ENCODE assay signal across 16 cellular contexts in genomic region chr3:170493712-170494182, GRCh38.
A peak's percentile ranks its signal among the peaks of the same experiment; 100 is the strongest.
DNase-seq lines count a peak whose midpoint lies in the region; ATAC-seq and TF ChIP-seq lines count a peak whose summit lies in the region.
"Had no signal": no experiment of that assay in that cellular context is flagged by ENCODE, and none has a peak within 500 bp of the region (broad histone marks: within the 10 kb centered on the region; RNA-seq: fewer than 3 reads in every experiment).

No MANE protein-coding gene starts in this region.

- no peaks in the 10 kb centered on the region for H3K27me3 ChIP-seq in adipocyte (replicated peaks; ENCODE audit: control insufficient read depth, insufficient read depth, low read length)
- no peaks in the 10 kb centered on the region for H3K27me3 ChIP-seq in osteoblast (ENCODE audit: insufficient read depth, low read length)
- H3K27me3 ChIP-seq in esophagus squamous epithelium: no peaks in the 10 kb centered on the region
- H3K27me3 ChIP-seq: neural progenitor cell, tibial nerve had no signal

- no peak overlapping the region for H3K4me3 ChIP-seq in AG10803 (ENCODE audit: low read length)
- H3K4me3 ChIP-seq in adipocyte (ENCODE audit: low read length): no peak overlapping the region
- H3K4me3 ChIP-seq in osteoblast (ENCODE audit: insufficient read depth, low read length): no peak overlapping the region
- H3K4me3 ChIP-seq in esophagus squamous epithelium: no peak overlapping the region
- H3K4me3 ChIP-seq: left ventricle myocardium inferior, neural progenitor cell, tibial nerve had no signal

- no peak for TF ChIP-seq CTCF in AG10803 (conservative IDR thresholded peaks at IDR 0.05; ENCODE audit: low read length)
- TF ChIP-seq CTCF in osteoblast (IDR thresholded peaks at IDR 0.05; ENCODE audit: extremely low read depth, low read depth, low read length): no peak
- TF ChIP-seq CTCF in esophagus squamous epithelium (IDR thresholded peaks at IDR 0.05): no peak

- peak; percentile 88 for DNase-seq in AG10803 (ENCODE audit: low read depth)
- DNase-seq in adipocyte (ENCODE audit: low read depth): peak; percentile 80
- DNase-seq in fibroblast of peridontal ligament (ENCODE audit: extremely low read depth): peak; percentile 63
- peak; percentile 85 for DNase-seq in osteoblast (ENCODE audit: insufficient read length, low spot score, missing footprints)
- no peak for DNase-seq in esophagus squamous epithelium (lab: John Stamatoyannopoulos, UW)
- DNase-seq in NCI-H2227 treated with DMSO at 0.1 percent for 48 hours (lab: John Stamatoyannopoulos, UW): no peak
- no peak for DNase-seq in activated CD4-positive, CD25-positive, alpha-beta regulatory T cell treated with anti-CD3 and anti-CD28 coated beads, Interleukin-2, amount 50 U/mL, for 72 hours
- DNase-seq: activated B cell treated with CpG ODN at 0.5 μM for 24 hours, activated T-cell treated with anti-CD3 and anti-CD28 coated beads for 4 hours, DMS79, glutamatergic neuron, left ventricle myocardium inferior, NCI-H2107 had no signal

- no peak for ATAC-seq in GM18520 (IDR thresholded peaks at IDR 0.05; ENCODE audit: unreplicated experiment)

- no peak overlapping the region for H3K4me2 ChIP-seq in osteoblast (ENCODE audit: insufficient read depth, low read length)
- H3K4me2 ChIP-seq: neural progenitor cell had no signal

- H3K9ac ChIP-seq in adipocyte (ENCODE audit: low read length): peak overlapping the region; percentile 58
- H3K9ac ChIP-seq: neural progenitor cell had no signal

- no peak for TF ChIP-seq POLR2A in esophagus squamous epithelium (IDR thresholded peaks at IDR 0.05)

- intact Hi-C loops in esophagus squamous epithelium (cut with DNase I): no loop called here

- peaks cover 36% of the 10 kb centered on the region for H3K4me1 ChIP-seq in adipocyte (ENCODE audit: control insufficient read depth, insufficient read depth, low read length)
- peaks cover 9% of the 10 kb centered on the region for H3K4me1 ChIP-seq in osteoblast (ENCODE audit: insufficient read depth, low read length)
- H3K4me1 ChIP-seq in esophagus squamous epithelium: no peaks in the 10 kb centered on the region
- H3K4me1 ChIP-seq: left ventricle myocardium inferior, neural progenitor cell had no signal

- no peak overlapping the region for H2AFZ ChIP-seq in osteoblast (ENCODE audit: low read length)
- H2AFZ ChIP-seq: neural progenitor cell had no signal

- H4K20me1 ChIP-seq in osteoblast (ENCODE audit: insufficient read depth, low read length): no peaks in the 10 kb centered on the region

- peak overlapping the region; percentile 62 for H3K27ac ChIP-seq in osteoblast (ENCODE audit: low read depth, low read length)
- no peak overlapping the region for H3K27ac ChIP-seq in esophagus squamous epithelium
- H3K27ac ChIP-seq: left ventricle myocardium inferior, neural progenitor cell had no signal

- 65 to 85% methylated on average over 2 of the region's 2 CpGs for WGBS in esophagus squamous epithelium, 2 donors

- H3K79me2 ChIP-seq in osteoblast (ENCODE audit: insufficient read depth, low read length): no peaks in the 10 kb centered on the region

- H3K36me3 ChIP-seq in adipocyte (ENCODE audit: control insufficient read depth, insufficient read depth, low read length, severe bottlenecking): no peaks in the 10 kb centered on the region
- no peaks in the 10 kb centered on the region for H3K36me3 ChIP-seq in osteoblast (ENCODE audit: insufficient read depth, low read length)
- H3K36me3 ChIP-seq in esophagus squamous epithelium: no peaks in the 10 kb centered on the region
- H3K36me3 ChIP-seq: left ventricle myocardium inferior, neural progenitor cell, tibial nerve had no signal

- no peaks in the 10 kb centered on the region for H3K9me3 ChIP-seq in adipocyte (ENCODE audit: control insufficient read depth, low read length)
- H3K9me3 ChIP-seq in osteoblast (ENCODE audit: low read depth, low read length): no peaks in the 10 kb centered on the region
- H3K9me3 ChIP-seq in esophagus squamous epithelium: no peaks in the 10 kb centered on the region
- H3K9me3 ChIP-seq: left ventricle myocardium inferior, tibial nerve had no signal

Comparison
In these comparisons a context has a peak if more than half of its experiments do, and no peak if none do; other contexts are left out.
1. DNase-seq: peak in AG10803 (single experiment), adipocyte (single experiment), fibroblast of peridontal ligament (single experiment) and osteoblast (single experiment); none in esophagus squamous epithelium (single experiment), NCI-H2227 treated with DMSO at 0.1 percent for 48 hours (single experiment) and activated CD4-positive, CD25-positive, alpha-beta regulatory T cell treated with anti-CD3 and anti-CD28 coated beads, Interleukin-2, amount 50 U/mL, for 72 hours (single experiment).